In the genomic region with DNA sequence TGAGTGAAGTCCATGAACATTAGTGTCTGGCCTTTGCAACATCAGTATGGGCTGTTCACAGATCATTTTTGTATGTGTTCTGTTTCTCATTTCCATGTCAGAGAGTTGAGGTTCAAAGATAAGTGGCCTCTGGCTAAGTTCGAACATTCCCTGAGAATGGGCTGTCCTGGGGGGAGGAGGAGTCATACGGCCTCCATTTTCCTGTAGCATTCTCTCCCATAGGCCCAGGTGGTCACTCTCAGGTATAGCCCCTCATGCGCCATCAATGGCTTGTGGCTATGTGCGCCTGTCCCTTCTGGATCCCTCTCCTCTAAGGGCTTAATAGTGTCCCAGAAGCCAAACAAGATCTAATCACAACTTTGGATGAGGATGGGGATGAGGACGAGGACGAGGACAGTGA, we compare ENCODE assay signal across 22 cellular contexts.
"Had no signal": no experiment of that assay in that cellular context is flagged by ENCODE, and none has a peak within 500 bp of the region (broad histone marks: within the 10 kb centered on the region; RNA-seq: fewer than 3 reads in every experiment).

No MANE protein-coding gene starts in this region.

- H3K27ac Mint-ChIP-seq: IgD-negative memory B cell; T-cell; T-helper 1 cell treated with Interleukin-12 subunit alpha and Interleukin-12 subunit beta and Interleukin-4 antibody, amounts not matched to agents 30 μg/mL and 1 μg/mL, for 36 hours had no signal

- ATAC-seq: K562, Panc1, PC-3, T-cell had no signal

- H3K4me1 Mint-ChIP-seq: IgD-negative memory B cell, T-cell had no signal

- H3K4me2 ChIP-seq: KMS-11, SK-N-SH had no signal

- H3K9ac ChIP-seq: KMS-11, SK-N-SH had no signal

- H3K4me3 ChIP-seq: K562 had no signal

- H3K36me3 Mint-ChIP-seq: IgD-negative memory B cell, T-cell had no signal

- H3K27ac ChIP-seq: KMS-11, RWPE1 had no signal

- H3K4me3 Mint-ChIP-seq: IgD-negative memory B cell; T-cell; T-helper 1 cell treated with Interleukin-12 subunit alpha and Interleukin-12 subunit beta and Interleukin-4 antibody, amounts not matched to agents 30 μg/mL and 1 μg/mL, for 36 hours had no signal

- H3K9me3 ChIP-seq: SK-N-SH had no signal

- H3K27me3 Mint-ChIP-seq: IgD-negative memory B cell, T-cell had no signal

- DNase-seq: MV-4-11, NCI-H1048, NCI-H1105, NCI-H1417, NCI-H1436 treated with DMSO at 0.1 percent for 48 hours, NCI-H1694, NCI-H187 treated with DMSO at 0.1 percent for 48 hours, NCI-H2107, NCI-H2171 treated with DMSO at 0.1 percent for 48 hours, NCI-H446 treated with DMSO at 0.1 percent for 48 hours, NCI-H524 treated with DMSO at 0.1 percent for 48 hours, NCI-H774, PC-3, SK-N-SH, SW 1271, T-cell had no signal
